ENCODE assay signal across 8 cellular contexts in the genomic region with DNA sequence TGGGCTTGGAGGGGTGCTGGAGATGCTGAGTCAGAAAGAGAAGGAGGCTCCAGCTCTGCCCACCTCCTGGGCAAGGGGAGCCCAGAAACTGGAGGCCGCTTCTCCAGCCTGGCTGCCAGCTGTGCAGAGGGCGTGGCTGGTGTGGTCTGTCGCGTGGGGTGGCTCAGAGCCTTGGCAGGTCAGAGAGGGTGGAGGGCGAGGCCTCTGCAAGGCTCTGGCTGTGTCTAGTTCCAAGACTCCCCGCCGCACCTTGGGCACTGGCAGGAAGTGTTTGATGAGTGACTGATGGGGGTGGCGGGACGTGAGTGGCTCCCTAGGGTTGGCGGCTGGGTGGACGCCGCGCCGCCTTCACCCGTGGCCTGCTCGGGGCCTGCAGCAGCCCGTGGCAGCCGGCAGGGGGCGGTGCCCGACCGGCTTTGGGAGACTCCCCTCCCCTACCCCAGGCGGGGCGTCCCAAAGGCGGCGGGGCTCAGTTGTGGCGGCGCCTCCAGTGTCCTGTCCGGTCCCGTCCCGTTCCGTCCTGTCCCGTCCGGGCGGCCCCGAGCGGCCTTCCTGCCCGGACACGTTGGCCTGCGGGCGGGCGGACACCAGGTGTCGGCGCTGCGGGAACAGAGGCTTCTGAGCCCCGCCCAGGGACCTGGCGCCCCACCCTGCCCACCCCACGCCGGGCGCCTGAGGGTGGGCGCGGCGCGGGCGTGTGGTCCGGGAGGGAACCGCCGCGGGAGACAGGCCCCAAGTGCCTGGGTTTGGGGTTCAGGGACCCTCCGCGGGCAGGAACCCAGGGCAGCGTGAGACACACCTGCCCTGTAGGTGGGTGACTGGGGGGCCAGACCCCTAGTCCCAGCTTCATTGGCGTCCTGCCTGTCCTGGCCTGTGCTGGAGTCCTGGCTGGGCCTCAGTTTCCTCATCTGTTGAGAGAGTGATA. TPM values are rescaled to one million over a fixed set of nuclear protein-coding genes. Genes with fewer than 3 reads are reported as not detected.
DNase-seq lines count a peak whose midpoint lies in the region; ATAC-seq and TF ChIP-seq lines count a peak whose summit lies in the region.

No MANE protein-coding gene starts in this region.

- peak; percentile 93 for TF ChIP-seq CTCF in colonic mucosa (IDR thresholded peaks at IDR 0.05)
- TF ChIP-seq CTCF in lower leg skin (IDR thresholded peaks at IDR 0.05), result peak in 1 of 3 donors; percentile 34

- H3K9ac ChIP-seq in colonic mucosa (ENCODE audit: low read depth in 2 of 2, low read length in 2 of 2), result peak overlapping the region; percentile 46 to 66

- ATAC-seq in HG02884 (IDR thresholded peaks at IDR 0.05; ENCODE audit: unreplicated experiment), result no peak

- peak overlapping the region; percentile 37 for H3K4me3 ChIP-seq in colonic mucosa
- H3K4me3 ChIP-seq in lower leg skin (ENCODE audit: low read depth, poor library complexity, severe bottlenecking), result no peak overlapping the region

- H3K27ac ChIP-seq in colonic mucosa, result peak overlapping the region; percentile 68

- peaks cover 0 to 5% (median 4%) of the 10 kb centered on the region in 3 donors for H3K4me1 Mint-ChIP-seq in IgD-negative memory B cell

- H3K36me3 ChIP-seq in colonic mucosa, result no peaks in the 10 kb centered on the region

- intact Hi-C loops in colonic mucosa (cut with DNase I), result no loop called here
- intact Hi-C loops in lower leg skin (cut with DNase I; ENCODE audit: low total_unique reads), result loop anchor here (5.0 kb wide), 1 partner anchor 220 kb away; no protein-coding TSS in a partner anchor

- no peak for TF ChIP-seq POLR2A in lower leg skin (IDR thresholded peaks at IDR 0.05)

- H3K27me3 ChIP-seq in colonic mucosa, result no peaks in the 10 kb centered on the region

- H3K36me3 Mint-ChIP-seq in IgD-negative memory B cell, result no peaks in the 10 kb centered on the region

- no peaks in the 10 kb centered on the region for H3K9me3 Mint-ChIP-seq in IgD-negative memory B cell

- H3K4me1 ChIP-seq in colonic mucosa, result peaks cover 18% of the 10 kb centered on the region

- DNase-seq in COLO829 (ENCODE audit: low spot score) (peak; percentile 35), colonic mucosa (peak; percentile 77), lower leg skin (ENCODE audit: low spot score in 2 of 2) (peak; percentile 69 to 97), HK-2 (ENCODE audit: unreplicated experiment) (no peak)
- peak; percentile 65 to 68 for DNase-seq in activated CD4-positive, alpha-beta T cell treated with anti-CD3 and anti-CD28 coated beads for 4 hours
- DNase-seq in stimulated activated CD4-positive, alpha-beta T cell treated with anti-CD3 and anti-CD28 coated beads, TNF-alpha, amount 100 ng/mL, for 48 hours (ENCODE audit: low read depth in 3 of 3), result peak; percentile 40 to 59 (median 48)

- H3K27ac Mint-ChIP-seq in IgD-negative memory B cell, result no peak overlapping the region

- H3K27me3 Mint-ChIP-seq in IgD-negative memory B cell, result peaks cover 9% of the 10 kb centered on the region

- WGBS in lower leg skin, 2 donors, result 8 to 27% methylated on average over 6 to 34 of the region's 62 CpGs

- H3K4me3 Mint-ChIP-seq in IgD-negative memory B cell, result peak overlapping the region in 3 of 4 donors; percentile 57 to 86 (median 61)

- H3K9me3 ChIP-seq in colonic mucosa, result no peaks in the 10 kb centered on the region

RNA-seq across cellular contexts. Expression of gene KRT80, which starts 39.7 kb away (rescaled TPM):
- polyA plus RNA-seq in IgD-negative memory B cell, result not detected
- total RNA-seq in colonic mucosa (1 to 10 TPM in 1 of 2 donors, under 1 TPM in 1; 0.66 to 4.9 TPM), lower leg skin (100 to 1,000 TPM; 269 to 349 (median 275) TPM)

Comparison
In these comparisons a context has a peak if more than half of its experiments do, and no peak if none do; other contexts are left out.
1. RNA of gene KRT80, which starts 39.7 kb away (total RNA-seq): 269 to 349 TPM in lower leg skin; 0.66 to 4.9 TPM in colonic mucosa; every median in the first group is over 10 times any median in the second.